18 cellular contexts compared by ENCODE assay signal in genomic region chr16:20249247-20249646, GRCh38.
DNase-seq lines count a peak whose midpoint lies in the region; ATAC-seq, FAIRE-seq and TF ChIP-seq lines count a peak whose summit lies in the region.
"Had no signal": no experiment of that assay in that cellular context is flagged by ENCODE, and none has a peak within 500 bp of the region (broad histone marks: within the 10 kb centered on the region; RNA-seq: fewer than 3 reads in every experiment).

No MANE protein-coding gene starts in this region.

- no peaks in the 10 kb centered on the region for H4K20me1 ChIP-seq in hepatocyte (ENCODE audit: insufficient read depth, poor library complexity, severe bottlenecking)
- H4K20me1 ChIP-seq: BLaER1 treated with 17β-estradiol and CSF1 and Interleukin-3, amounts not matched to agents 10 nM and 100 nM had no signal

- ATAC-seq in A549 = no peak
- ATAC-seq: CD8-positive, alpha-beta T cell had no signal

- 5% methylated on average over 1 of the region's 1 CpG for WGBS in A549 (ENCODE audit: missing lambda C conversion rate)
- 58% methylated on average over 1 of the region's 1 CpG for WGBS in hepatocyte (ENCODE audit: low lambda C conversion rate, missing lambda C conversion rate)

- no peak overlapping the region for H2AFZ ChIP-seq in hepatocyte
- H2AFZ ChIP-seq: GM23248 had no signal

- TF ChIP-seq POLR2A in A549 (IDR thresholded peaks at IDR 0.05; ENCODE audit: low read length) = no peak

- H3K4me2 ChIP-seq in A549 = no peak overlapping the region
- H3K4me2 ChIP-seq in hepatocyte = no peak overlapping the region
- H3K4me2 ChIP-seq: BLaER1 treated with 17β-estradiol and CSF1 and Interleukin-3, amounts not matched to agents 10 nM and 100 nM had no signal

- no peaks in the 10 kb centered on the region for H3K79me2 ChIP-seq in hepatocyte

- H3K4me3 ChIP-seq in A549 = no peak overlapping the region
- H3K4me3 ChIP-seq in hepatocyte = no peak overlapping the region
- H3K4me3 ChIP-seq: BLaER1 treated with 17β-estradiol and CSF1 and Interleukin-3, amounts not matched to agents 10 nM and 100 nM; GM23248 had no signal

- no peaks in the 10 kb centered on the region for H3K9me3 ChIP-seq in A549
- no peaks in the 10 kb centered on the region for H3K9me3 ChIP-seq in hepatocyte (ENCODE audit: low read depth)
- H3K9me3 ChIP-seq: BLaER1 treated with 17β-estradiol and CSF1 and Interleukin-3, amounts not matched to agents 10 nM and 100 nM had no signal

- no peak for TF ChIP-seq CTCF in A549 (IDR thresholded peaks at IDR 0.05)
- no peak for TF ChIP-seq CTCF in hepatocyte (IDR thresholded peaks at IDR 0.05; ENCODE audit: poor library complexity)

- H3K4me1 ChIP-seq in A549 = no peaks in the 10 kb centered on the region
- H3K4me1 ChIP-seq in hepatocyte (ENCODE audit: insufficient read depth) = no peaks in the 10 kb centered on the region

- FAIRE-seq in A549 (lab: Jason Lieb, UNC) = no peak
- FAIRE-seq: G401.6, GM12891, H54 had no signal

- H3K27me3 ChIP-seq in hepatocyte = no peaks in the 10 kb centered on the region

- TF ChIP-seq RAD21 in A549 (conservative IDR thresholded peaks at IDR 0.05 in 1 of 2, IDR thresholded peaks at IDR 0.05 in 1 of 2) = no peak

- DNase-seq in NCI-H510A treated with DMSO at 0.1 percent for 48 hours (lab: John Stamatoyannopoulos, UW) = peak; percentile 2
- no peak for DNase-seq in NCI-H510A (lab: John Stamatoyannopoulos, UW)
- DNase-seq in A549 (ENCODE audit: low read depth in 1 of 2, low spot score in 1 of 2) = no peak
- peak; percentile 28 for DNase-seq in NCI-H1092 (lab: John Stamatoyannopoulos, UW)
- peak; percentile 50 for DNase-seq in hepatocyte (ENCODE audit: low spot score)
- DNase-seq in NCI-H2196 (lab: John Stamatoyannopoulos, UW; ENCODE audit: unreplicated experiment) = no peak
- no peak for DNase-seq in SW480 (ENCODE audit: low spot score)
- DNase-seq: 8988T; Calu3; CD8-positive, alpha-beta T cell; DND-41; GM23248; HCEC 1CT had no signal

- no peak overlapping the region for H3K27ac ChIP-seq in A549
- no peak overlapping the region for H3K27ac ChIP-seq in hepatocyte
- H3K27ac ChIP-seq: BLaER1 treated with 17β-estradiol and CSF1 and Interleukin-3, amounts not matched to agents 10 nM and 100 nM; GM23248; HL-60 had no signal

- no peaks in the 10 kb centered on the region for H3K36me3 ChIP-seq in hepatocyte (replicated peaks; ENCODE audit: insufficient read depth, low read depth)
- H3K36me3 ChIP-seq: BLaER1 treated with 17β-estradiol and CSF1 and Interleukin-3, amounts not matched to agents 10 nM and 100 nM had no signal

- TF ChIP-seq EP300 in A549 (IDR thresholded peaks at IDR 0.05) = no peak

- CTCF ChIA-PET in A549 (lab: Yijun Ruan, JAX) = interaction anchor here (0.7 kb wide), 1 partner anchor 1893 kb away, joined by 3 read pairs; no protein-coding TSS in a partner anchor

- POLR2A ChIA-PET in A549 (lab: Yijun Ruan, JAX) = no interaction called here

- H3K9me2 ChIP-seq in hepatocyte (replicated peaks; ENCODE audit: insufficient read depth) = no peaks in the 10 kb centered on the region

TF ChIP-seq in A549, 52 proteins besides CTCF, POLR2A, EP300 and RAD21:
- TF ChIP-seq ZC3H11A (IDR thresholded peaks at IDR 0.05) = no peak
- peak; percentile 47 for TF ChIP-seq MAFK (IDR thresholded peaks at IDR 0.05; ENCODE audit: partially characterized antibody)

Comparison
In these comparisons a context has a peak if more than half of its experiments do, and no peak if none do; other contexts are left out.
1. DNase-seq: peak in NCI-H510A treated with DMSO at 0.1 percent for 48 hours (single experiment), NCI-H1092 (single experiment) and hepatocyte (single experiment); none in NCI-H510A (single experiment), A549 (0 of 2), NCI-H2196 (single experiment) and SW480 (single experiment).